Comparison of ENCODE assay signal across 19 cellular contexts in genomic region chr11:1841511-1842148, GRCh38. TPM values are rescaled to one million over a fixed set of nuclear protein-coding genes. Genes with fewer than 3 reads are reported as not detected.
"Had no signal": no experiment of that assay in that cellular context is flagged by ENCODE, and none has a peak within 500 bp of the region (broad histone marks: within the 10 kb centered on the region; RNA-seq: fewer than 3 reads in every experiment).

No MANE protein-coding gene starts in this region.

- H3K27me3 ChIP-seq: colonic mucosa, suprapubic skin had no signal

- H3K27ac ChIP-seq: colonic mucosa had no signal

- H3K4me1 ChIP-seq: colonic mucosa had no signal

- H3K4me3 ChIP-seq: colonic mucosa, suprapubic skin had no signal

- ATAC-seq: activated CD4-positive, alpha-beta T cell treated with anti-CD3 and anti-CD28 coated beads for 36 hours; activated naive CD4-positive, alpha-beta T cell treated with anti-CD3 and anti-CD28 coated beads, Interleukin-2, amount 50 U/mL, for 72 hours; naive thymus-derived CD8-positive, alpha-beta T cell; stimulated activated naive CD8-positive, alpha-beta T cell treated with anti-CD3 and anti-CD28 coated beads, Interleukin-15, amount 100 ng/mL, for 72 hours; T-cell; WTC11 had no signal

- H3K36me3 ChIP-seq: colonic mucosa, suprapubic skin had no signal

- H3K9me3 ChIP-seq: colonic mucosa, suprapubic skin had no signal

- DNase-seq: activated CD4-positive, alpha-beta T cell treated with anti-CD3 and anti-CD28 coated beads for 36 hours; activated CD4-positive, alpha-beta T cell treated with anti-CD3 and anti-CD28 coated beads, Interleukin-2, amount 50 U/mL, for 48 hours; activated gamma-delta T cell treated with Interleukin-2 at 50 U/mL for 16 hours; amygdala; central memory CD4-positive, alpha-beta T cell; colonic mucosa; head of caudate nucleus; mesendoderm; stimulated activated CD4-positive, alpha-beta T cell treated with anti-CD3 and anti-CD28 coated beads, Interleukin-2, amount 100 ng/mL, for 48 hours; stimulated activated naive CD8-positive, alpha-beta T cell treated with anti-CD3 and anti-CD28 coated beads, Interleukin-15, amount 100 ng/mL, for 72 hours; T-cell had no signal

RNA-seq across cellular contexts. Expression of gene TNNI2, which starts 2.8 kb away (rescaled TPM):
- total RNA-seq: activated CD4-positive, alpha-beta T cell treated with anti-CD3 and anti-CD28 coated beads for 36 hours; activated naive CD4-positive, alpha-beta T cell treated with anti-CD3 and anti-CD28 coated beads, Interleukin-2, amount 50 U/mL, for 72 hours; frontal cortex; kidney epithelial cell; naive thymus-derived CD8-positive, alpha-beta T cell; renal cortical epithelial cell; WTC11 had no signal
- polyA plus RNA-seq: naive thymus-derived CD8-positive, alpha-beta T cell had no signal

RNA-seq across cellular contexts. Expression of gene SYT8, which starts 6.8 kb away (rescaled TPM):
- total RNA-seq: activated CD4-positive, alpha-beta T cell treated with anti-CD3 and anti-CD28 coated beads for 36 hours; activated naive CD4-positive, alpha-beta T cell treated with anti-CD3 and anti-CD28 coated beads, Interleukin-2, amount 50 U/mL, for 72 hours; frontal cortex; naive thymus-derived CD8-positive, alpha-beta T cell; T-cell had no signal
- polyA plus RNA-seq: naive thymus-derived CD8-positive, alpha-beta T cell had no signal

RNA-seq across cellular contexts. Expression of gene LSP1, which starts 11.3 kb away (rescaled TPM):
- total RNA-seq: kidney epithelial cell, renal cortical epithelial cell had no signal

RNA-seq across cellular contexts. Expression of gene PRR33, which starts 50.1 kb away (rescaled TPM):
- total RNA-seq: colonic mucosa; frontal cortex; kidney epithelial cell; liver; naive thymus-derived CD8-positive, alpha-beta T cell; renal cortical epithelial cell; suprapubic skin; WTC11 had no signal
- polyA plus RNA-seq: liver had no signal
